18 cellular contexts compared by ENCODE assay signal in genomic region chr7:41733063-41733398, GRCh38. TPM values are rescaled to one million over a fixed set of nuclear protein-coding genes. Genes with fewer than 3 reads are reported as not detected.
DNase-seq lines count a peak whose midpoint lies in the region; ATAC-seq, FAIRE-seq and TF ChIP-seq lines count a peak whose summit lies in the region.
"Had no signal": no experiment of that assay in that cellular context is flagged by ENCODE, and none has a peak within 500 bp of the region (broad histone marks: within the 10 kb centered on the region; RNA-seq: fewer than 3 reads in every experiment).

No MANE protein-coding gene starts in this region.

- no peak overlapping the region for H3K4me2 ChIP-seq in HepG2 (ENCODE audit: low read depth, low read length)

- no peak overlapping the region for H3K9ac ChIP-seq in HepG2 (ENCODE audit: insufficient read depth, low read depth, low read length)

- H3K36me3 ChIP-seq in HepG2 (replicated peaks in 1 of 2; ENCODE audit: control insufficient read depth in 1 of 2, insufficient read depth in 2 of 2, low read length in 2 of 2) = no peaks in the 10 kb centered on the region
- H3K36me3 ChIP-seq: vagina had no signal

- no peak for TF ChIP-seq CTCF in HepG2 (CRISPR knock-in tag; IDR thresholded peaks at IDR 0.05)

- H2AFZ ChIP-seq in HepG2 (ENCODE audit: low read length) = no peak overlapping the region

- intact Hi-C loops in HepG2 (cut with micrococcal nuclease; ENCODE audit: unreplicated experiment) = no loop called here

- POLR2A ChIA-PET in HepG2 (lab: Yijun Ruan, JAX) = no interaction called here

- DNase-seq in A172 (ENCODE audit: low spot score) = peak; percentile 35
- DNase-seq in GM04503 (ENCODE audit: low read depth) = peak; percentile 23
- DNase-seq in SW480 (ENCODE audit: low spot score) = peak; percentile 92
- peak; percentile 4 for DNase-seq in kidney glomerular epithelial cell (lab: John Stamatoyannopoulos, UW)
- no peak for DNase-seq in SW 1271 (lab: John Stamatoyannopoulos, UW)
- DNase-seq in NCI-H1930 (lab: John Stamatoyannopoulos, UW) = no peak
- no peak for DNase-seq in HepG2 (ENCODE audit: low spot score)
- DNase-seq: activated CD4-positive, alpha-beta memory T cell treated with anti-CD3 and anti-CD28 coated beads, Interleukin-2, amount 10 ng/mL, durations not matched to agents 7 days and 5 days; GF-D8; glutamatergic neuron; immature natural killer cell; NCI-H1436; NCI-H446; stimulated activated naive CD4-positive, alpha-beta T cell treated with Interleukin-2 at 50 U/mL for 16 hours had no signal

- H4K20me1 ChIP-seq in HepG2 (ENCODE audit: insufficient read depth, low read length) = no peaks in the 10 kb centered on the region

- H3K4me3 ChIP-seq in HepG2 (replicated peaks in 1 of 3; ENCODE audit: insufficient read depth in 1 of 3, low read depth in 2 of 3, low read length in 3 of 3) = no peak overlapping the region
- H3K4me3 ChIP-seq: skin epidermis, vagina had no signal

- WGBS in HepG2 (ENCODE audit: low lambda C conversion rate) = 3% methylated on average over 2 of the region's 2 CpGs

- H3K4me1 ChIP-seq in HepG2 (ENCODE audit: insufficient read depth, low read length) = no peaks in the 10 kb centered on the region
- H3K4me1 ChIP-seq: vagina had no signal

- no peak for TF ChIP-seq RAD21 in HepG2 (CRISPR knock-in tag; IDR thresholded peaks at IDR 0.05)

- H3K9me3 ChIP-seq in HepG2 (ENCODE audit: low read length) = no peaks in the 10 kb centered on the region
- H3K9me3 ChIP-seq: vagina had no signal

- ATAC-seq in GM21447 (IDR thresholded peaks at IDR 0.05; ENCODE audit: unreplicated experiment) (no peak), HepG2 (no peak)

- no peaks in the 10 kb centered on the region for H3K27me3 ChIP-seq in HepG2 (ENCODE audit: control insufficient read depth in 1 of 2, insufficient read depth in 2 of 2, low read length in 2 of 2)
- H3K27me3 ChIP-seq: vagina had no signal

- in situ Hi-C loops in HepG2 (cut with HindIII; ENCODE audit: extremely low pct_ligation_motif_present, low pct_unique_long_range_greater_than_20kb) = no loop called here

- CTCF ChIA-PET in HepG2 (lab: Yijun Ruan, JAX; ENCODE audit: low intra/inter-chr PET ratio, low total read pairs) = no interaction called here

- no peaks in the 10 kb centered on the region for H3K79me2 ChIP-seq in HepG2 (ENCODE audit: insufficient read depth, low read length)

- FAIRE-seq in HepG2 (lab: Jason Lieb, UNC) = no peak
- FAIRE-seq: colon had no signal

- no peak overlapping the region for H3K27ac ChIP-seq in HepG2 (ENCODE audit: extremely low read length, insufficient read depth, low read length)
- H3K27ac ChIP-seq: skin epidermis, vagina had no signal

- no peak for TF ChIP-seq POLR2A in HepG2 (IDR thresholded peaks at IDR 0.05; ENCODE audit: insufficient read depth in 1 of 2, low read depth in 2 of 2, low read length in 2 of 2)

- no TSS peak for BruUV-seq in HepG2 (replicated peaks; lab: Mats Ljungman, UMichigan)

- TF ChIP-seq EP300 in HepG2 (IDR thresholded peaks at IDR 0.05; ENCODE audit: low read depth in 2 of 2, low read length in 2 of 2) = no peak
- no peak for TF ChIP-seq EP300 in HepG2 (CRISPR knock-in tag; IDR thresholded peaks at IDR 0.05; ENCODE audit: borderline replicate concordance)

TF ChIP-seq in HepG2, 621 proteins besides CTCF, POLR2A, EP300 and RAD21:
- TF ChIP-seq ZNF281 (CRISPR knock-in tag; IDR thresholded peaks at IDR 0.05; ENCODE audit: borderline replicate concordance) (no peak), ZNF24 (IDR thresholded peaks at IDR 0.05) (no peak), JUND (CRISPR knock-in tag; IDR thresholded peaks at IDR 0.05) (no peak), ZBTB34 (CRISPR knock-in tag; IDR thresholded peaks at IDR 0.05) (no peak), ZNF709 (CRISPR knock-in tag; IDR thresholded peaks at IDR 0.05) (no peak), TBX2 (CRISPR knock-in tag; IDR thresholded peaks at IDR 0.05; ENCODE audit: borderline replicate concordance) (no peak)
TF ChIP-seq in HepG2: peak in this region for 0.

RNA-seq across cellular contexts. Expression of gene INHBA, which starts 30.1 kb away (rescaled TPM):
- 0.34 and 0.53 TPM in 2 replicates for total RNA-seq in A172 (2014; rRNA removed; shearing (Covaris generic))
- total RNA-seq in HepG2 (2016; rRNA removed; fragmentation: Illumina TruSeq; extraction: Trizol) = not detected in 2 replicates
- total RNA-seq in HepG2 (2016; cell fraction: cytosol; rRNA removed; fragmentation: Illumina TruSeq; extraction: Trizol; ENCODE audit: low read depth) = not detected in 2 replicates
- not detected in 2 replicates for total RNA-seq in HepG2 (2016; cell fraction: insoluble cytoplasmic fraction; rRNA removed; fragmentation: Illumina TruSeq; extraction: Trizol)
- not detected in 2 replicates for total RNA-seq in HepG2 (2016; cell fraction: membrane; rRNA removed; fragmentation: Illumina TruSeq; extraction: Trizol)
- total RNA-seq in HepG2 (2016; cell fraction: nucleus; rRNA removed; fragmentation: Illumina TruSeq; extraction: Trizol) = not detected in 2 replicates
- not detected in 2 replicates for polyA plus RNA-seq in HepG2 (2011; rRNA removed)
- not detected in 2 replicates for polyA plus RNA-seq in HepG2 (2011; cell fraction: cytosol; rRNA removed)
- not detected in 2 replicates for polyA plus RNA-seq in HepG2 (2011; cell fraction: nucleus; rRNA removed)
- not detected in 2 replicates for polyA plus RNA-seq in HepG2 (2012)
- polyA plus RNA-seq in HepG2 (2016; cell fraction: cytosol; fragmentation: Illumina TruSeq; extraction: Trizol; ENCODE audit: low read depth) = not detected in 2 replicates
- not detected in 2 replicates for polyA plus RNA-seq in HepG2 (2016; cell fraction: insoluble cytoplasmic fraction; fragmentation: Illumina TruSeq; extraction: Trizol; ENCODE audit: low read depth)
- not detected in 2 replicates for polyA plus RNA-seq in HepG2 (2016; cell fraction: membrane; fragmentation: Illumina TruSeq; extraction: Trizol; ENCODE audit: low read depth)
- polyA plus RNA-seq in HepG2 (2016; cell fraction: nucleus; fragmentation: Illumina TruSeq; extraction: Trizol; ENCODE audit: insufficient read depth, low read depth) = not detected in 2 replicates
- 0.30 TPM in 1 of 2 replicates, not detected in the other for polyA minus RNA-seq in HepG2 (2011; rRNA and poly(A)+ RNA removed; ENCODE audit: low replicate concordance)
- polyA minus RNA-seq in HepG2 (2011; cell fraction: cytosol; rRNA and poly(A)+ RNA removed) = not detected in 2 replicates
- not detected in 2 replicates for polyA minus RNA-seq in HepG2 (2011; cell fraction: nucleus; rRNA and poly(A)+ RNA removed)
- total RNA-seq: activated CD4-positive, alpha-beta memory T cell treated with anti-CD3 and anti-CD28 coated beads, Interleukin-2, amount 10 ng/mL, durations not matched to agents 7 days and 5 days had no signal
- polyA plus RNA-seq: immature natural killer cell had no signal

Comparison
In these comparisons a context has a peak if more than half of its experiments do, and no peak if none do; other contexts are left out.
1. DNase-seq: peak in A172 (single experiment), GM04503 (single experiment), SW480 (single experiment) and kidney glomerular epithelial cell (single experiment); none in SW 1271 (0 of 2), NCI-H1930 (0 of 2) and HepG2 (single experiment).